19 cellular contexts compared by ENCODE assay signal in the genomic region with DNA sequence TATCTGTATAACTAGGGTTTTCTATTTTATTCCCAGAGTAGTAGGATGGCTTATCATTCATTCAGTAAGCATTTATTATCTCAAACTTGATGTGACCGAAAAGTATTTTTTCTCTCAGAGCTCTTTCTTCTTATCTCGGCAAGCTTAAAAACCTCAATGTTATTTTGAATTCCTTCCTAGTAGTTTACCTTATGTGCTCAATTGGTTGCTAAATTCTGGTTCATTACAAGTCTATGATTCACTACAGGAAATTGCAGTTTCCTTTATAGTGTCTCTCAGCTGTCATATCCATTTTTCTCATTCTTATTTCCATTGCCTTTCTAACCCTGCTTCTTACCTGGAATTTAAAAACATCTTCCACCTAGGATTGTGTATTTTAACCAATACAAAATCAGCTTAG.
"Had no signal": no experiment of that assay in that cellular context is flagged by ENCODE, and none has a peak within 500 bp of the region (broad histone marks: within the 10 kb centered on the region; RNA-seq: fewer than 3 reads in every experiment).

No MANE protein-coding gene starts in this region.

- H3K9me3 ChIP-seq: left ventricle myocardium inferior, tibial artery had no signal

- H3K4me3 Mint-ChIP-seq: activated naive CD8-positive, alpha-beta T cell; dendritic cell treated with granulocyte-macrophage colony-stimulating factor and Interleukin-4, amounts not matched to agents 40 ng/mL and 50 ng/mL, for 4 days; mesothelial cell of epicardium; naive thymus-derived CD8-positive, alpha-beta T cell; neural progenitor cell; stimulated activated naive CD8-positive, alpha-beta T cell treated with anti-CD3 and anti-CD28 coated beads, Interleukin-15, Interleukin-2, amounts not matched to agents 100 ng/mL and 50 ng/mL, for 24 hours had no signal

- H3K27ac Mint-ChIP-seq: activated naive CD8-positive, alpha-beta T cell; activated T-helper 2 cell treated with anti-CD3 and anti-CD28 coated beads, Interferon-gamma antibody, Interleukin-2, Interleukin-4, amounts not matched to agents 10 μg/mL and 5 μg/mL and 100 μg/mL, durations not matched to agents 14 hours and 24 hours and 36 hours; dendritic cell treated with granulocyte-macrophage colony-stimulating factor and Interleukin-4, amounts not matched to agents 40 ng/mL and 50 ng/mL, for 4 days; mesothelial cell of epicardium; naive thymus-derived CD8-positive, alpha-beta T cell; neural progenitor cell; stimulated activated naive CD8-positive, alpha-beta T cell treated with anti-CD3 and anti-CD28 coated beads, Interleukin-15, Interleukin-2, amounts not matched to agents 100 ng/mL and 50 ng/mL, for 24 hours had no signal

- H3K9ac ChIP-seq: neural progenitor cell had no signal

- H3K36me3 Mint-ChIP-seq: activated naive CD8-positive, alpha-beta T cell; mesothelial cell of epicardium; neural progenitor cell had no signal

- H3K27ac ChIP-seq: foreskin keratinocyte, left ventricle myocardium inferior, neural progenitor cell, tibial artery had no signal

- H3K4me3 ChIP-seq: left ventricle myocardium inferior, neural progenitor cell, tibial artery had no signal

- ATAC-seq: foreskin keratinocyte; naive thymus-derived CD8-positive, alpha-beta T cell had no signal

- H3K9me3 Mint-ChIP-seq: activated T-helper 2 cell treated with anti-CD3 and anti-CD28 coated beads, Interferon-gamma antibody, Interleukin-2, Interleukin-4, amounts not matched to agents 10 μg/mL and 5 μg/mL and 100 μg/mL, durations not matched to agents 14 hours and 24 hours and 36 hours; dendritic cell treated with granulocyte-macrophage colony-stimulating factor and Interleukin-4, amounts not matched to agents 40 ng/mL and 50 ng/mL, for 4 days; neural progenitor cell; stimulated activated naive CD8-positive, alpha-beta T cell treated with anti-CD3 and anti-CD28 coated beads, Interleukin-15, Interleukin-2, amounts not matched to agents 100 ng/mL and 50 ng/mL, for 24 hours had no signal

- DNase-seq: activated CD4-positive, alpha-beta T cell treated with anti-CD3 and anti-CD28 coated beads for 1 hour; activated CD4-positive, alpha-beta T cell treated with anti-CD3 and anti-CD28 coated beads, Interleukin-2, amount 50 U/mL, for 1 hour; activated naive CD4-positive, alpha-beta T cell; activated T-cell treated with anti-CD3 and anti-CD28 coated beads, Interleukin-2, amount 50 U/mL, for 1 hour; amniotic stem cell; effector CD4-positive, alpha-beta T cell; foreskin keratinocyte; left ventricle myocardium inferior; naive thymus-derived CD8-positive, alpha-beta T cell; stimulated activated CD4-positive, alpha-beta T cell treated with anti-CD3 and anti-CD28 coated beads, Interleukin-4, amount 100 ng/mL, for 4 hours; T-helper 9 cell; tibial artery had no signal

- FAIRE-seq: endometrium had no signal

- H3K36me3 ChIP-seq: left ventricle myocardium inferior, neural progenitor cell, tibial artery had no signal

- H3K4me1 ChIP-seq: foreskin keratinocyte, left ventricle myocardium inferior, neural progenitor cell, tibial artery had no signal

- H3K4me2 ChIP-seq: neural progenitor cell had no signal

- H3K27me3 ChIP-seq: foreskin keratinocyte, neural progenitor cell, tibial artery had no signal

- H2AFZ ChIP-seq: neural progenitor cell had no signal

- H3K27me3 Mint-ChIP-seq: dendritic cell treated with granulocyte-macrophage colony-stimulating factor and Interleukin-4, amounts not matched to agents 40 ng/mL and 50 ng/mL, for 4 days had no signal

- H3K4me1 Mint-ChIP-seq: mesothelial cell of epicardium; naive thymus-derived CD8-positive, alpha-beta T cell; neural progenitor cell had no signal
